ENCODE assay signal across 23 cellular contexts in genomic region chr7:141634065-141634464, GRCh38.
DNase-seq lines count a peak whose midpoint lies in the region; ATAC-seq and TF ChIP-seq lines count a peak whose summit lies in the region.
"Had no signal": no experiment of that assay in that cellular context is flagged by ENCODE, and none has a peak within 500 bp of the region (broad histone marks: within the 10 kb centered on the region; RNA-seq: fewer than 3 reads in every experiment).

No MANE protein-coding gene starts in this region.

- H3K4me3 Mint-ChIP-seq in GM23338 (no peak overlapping the region), WTC11 (no peak overlapping the region), neural progenitor cell (no peak overlapping the region)
- no peak overlapping the region for H3K4me3 Mint-ChIP-seq in activated T-cell treated with anti-CD3 and anti-CD28 coated beads, Interleukin-2, amount 50 U/mL, for 24 hours
- H3K4me3 Mint-ChIP-seq: CD14-positive monocyte; CD4-positive, alpha-beta memory T cell had no signal

- H3K9me3 ChIP-seq in left ventricle myocardium inferior (replicated peaks) (no peaks in the 10 kb centered on the region), heart right ventricle (no peaks in the 10 kb centered on the region), neural progenitor cell (ENCODE audit: low read depth) (no peaks in the 10 kb centered on the region)
- H3K9me3 ChIP-seq: A549; BE2C; BLaER1 treated with 17β-estradiol and CSF1 and Interleukin-3, amounts not matched to agents 10 nM and 100 nM had no signal

- ATAC-seq in Right ventricle myocardium superior (ENCODE audit: poor library complexity) (peak; percentile 68), heart right ventricle (peak in 5 of 8 donors; percentile 37 to 66 (median 54)), Right ventricle myocardium inferior (no peak), GM23338 (no peak), WTC11 (peak; percentile 41; the same call in 1 of the 2 replicates)
- ATAC-seq: A549 had no signal

- H3K27me3 Mint-ChIP-seq in GM23338 (ENCODE audit: insufficient read depth, low read depth, poor library complexity) (peaks cover 4% of the 10 kb centered on the region), WTC11 (ENCODE audit: low read depth) (no peaks in the 10 kb centered on the region), neural progenitor cell (ENCODE audit: insufficient read depth, low read depth) (no peaks in the 10 kb centered on the region)
- no peaks in the 10 kb centered on the region for H3K27me3 Mint-ChIP-seq in activated T-cell treated with anti-CD3 and anti-CD28 coated beads, Interleukin-2, amount 50 U/mL, for 24 hours
- H3K27me3 Mint-ChIP-seq: CD4-positive, alpha-beta memory T cell had no signal

- WGBS in heart right ventricle, 2 donors, result 88 to 93% methylated on average over 5 of the region's 5 CpGs

- POLR2A ChIA-PET in WTC11 (lab: Charles Lee), result no interaction called here

- no peak overlapping the region for H3K4me2 ChIP-seq in GM23338
- no peak overlapping the region for H3K4me2 ChIP-seq in neural progenitor cell
- H3K4me2 ChIP-seq: A549; BLaER1 treated with 17β-estradiol and CSF1 and Interleukin-3, amounts not matched to agents 10 nM and 100 nM had no signal

- no peak overlapping the region for H3K27ac ChIP-seq in left ventricle myocardium inferior (replicated peaks)
- H3K27ac ChIP-seq in heart right ventricle, result no peak overlapping the region
- H3K27ac ChIP-seq in GM23338 (ENCODE audit: low read depth), result no peak overlapping the region
- no peak overlapping the region for H3K27ac ChIP-seq in neural progenitor cell
- H3K27ac ChIP-seq: A549; BLaER1 treated with 17β-estradiol and CSF1 and Interleukin-3, amounts not matched to agents 10 nM and 100 nM had no signal

- intact Hi-C loops in Right ventricle myocardium superior (cut with DNase I) (no loop called here), left ventricle myocardium inferior (cut with micrococcal nuclease) (no loop called here), heart right ventricle (cut with DNase I) (loop anchor here in 1 of 10 donors (10.0 kb wide), 1 partner anchor 89 kb away; no protein-coding TSS in a partner anchor), Right ventricle myocardium inferior (cut with DNase I) (no loop called here)

- H3K27me3 ChIP-seq in left ventricle myocardium inferior (ENCODE audit: low read depth) (no peaks in the 10 kb centered on the region), heart right ventricle (no peaks in the 10 kb centered on the region), GM23338 (ENCODE audit: insufficient read depth) (no peaks in the 10 kb centered on the region), neural progenitor cell (no peaks in the 10 kb centered on the region)
- H3K27me3 ChIP-seq: BE2C; BLaER1 treated with 17β-estradiol and CSF1 and Interleukin-3, amounts not matched to agents 10 nM and 100 nM had no signal

- H2AFZ ChIP-seq in GM23338 (no peak overlapping the region), neural progenitor cell (replicated peaks) (no peak overlapping the region)

- H3K4me3 ChIP-seq in left ventricle myocardium inferior (no peak overlapping the region), heart right ventricle (no peak overlapping the region), GM23338 (no peak overlapping the region), neural progenitor cell (no peak overlapping the region)
- H3K4me3 ChIP-seq: A549; BLaER1 treated with 17β-estradiol and CSF1 and Interleukin-3, amounts not matched to agents 10 nM and 100 nM had no signal

- TF ChIP-seq CTCF in left ventricle myocardium inferior (IDR thresholded peaks at IDR 0.05; ENCODE audit: borderline replicate concordance) (no peak), heart right ventricle (IDR thresholded peaks at IDR 0.05) (no peak), GM23338 (conservative IDR thresholded peaks at IDR 0.05; ENCODE audit: low read depth in 2 of 2) (no peak), WTC11 (IDR thresholded peaks at IDR 0.05) (no peak), neural progenitor cell (IDR thresholded peaks at IDR 0.05) (no peak)

- DNase-seq in Right ventricle myocardium superior (no peak), left ventricle myocardium inferior (no peak), heart right ventricle (no peak), Right ventricle myocardium inferior (ENCODE audit: missing footprints) (no peak), GM23338 (ENCODE audit: low spot score) (no peak), WTC11 (ENCODE audit: low spot score) (no peak), neural progenitor cell (ENCODE audit: low spot score) (no peak)
- no peak for DNase-seq in activated T-cell treated with anti-CD3 and anti-CD28 coated beads, Interleukin-2, amount 50 U/mL, for 24 hours
- DNase-seq: 8988T; ACHN; AML-193; BE2C; Calu3; CD4-positive, alpha-beta memory T cell; COR-L47; DMS53; DMS79 treated with DMSO at 0.1 percent for 48 hours; GF-D8; GOT3; HCEC 1CT had no signal

- peaks cover 9% of the 10 kb centered on the region for H3K4me1 ChIP-seq in left ventricle myocardium inferior
- peaks cover 0 to 8% (median 0%) of the 10 kb centered on the region in 9 donors for H3K4me1 ChIP-seq in heart right ventricle
- H3K4me1 ChIP-seq in GM23338 (ENCODE audit: insufficient read depth), result peaks cover 12% of the 10 kb centered on the region; the same call in 1 of the 2 replicates
- H3K4me1 ChIP-seq in neural progenitor cell, result no peaks in the 10 kb centered on the region
- H3K4me1 ChIP-seq: A549; BE2C; BLaER1 treated with 17β-estradiol and CSF1 and Interleukin-3, amounts not matched to agents 10 nM and 100 nM had no signal

- peaks cover 7% of the 10 kb centered on the region for H3K36me3 Mint-ChIP-seq in GM23338 (ENCODE audit: low read depth)
- H3K36me3 Mint-ChIP-seq in WTC11, result peaks cover 11% of the 10 kb centered on the region
- peaks cover 5% of the 10 kb centered on the region for H3K36me3 Mint-ChIP-seq in neural progenitor cell
- H3K36me3 Mint-ChIP-seq in activated T-cell treated with anti-CD3 and anti-CD28 coated beads, Interleukin-2, amount 50 U/mL, for 24 hours (ENCODE audit: low read depth), result peaks cover 85% of the 10 kb centered on the region

- CTCF ChIA-PET in WTC11 (lab: Charles Lee), result interaction anchor here (1.4 kb wide), 1 partner anchor 20 kb away, joined by 6 read pairs; no protein-coding TSS in a partner anchor

- H3K79me2 ChIP-seq in GM23338 (replicated peaks; ENCODE audit: insufficient read depth) (no peaks in the 10 kb centered on the region), neural progenitor cell (ENCODE audit: low read depth) (no peaks in the 10 kb centered on the region)

- H4K20me1 ChIP-seq in GM23338 (replicated peaks; ENCODE audit: insufficient read depth) (no peaks in the 10 kb centered on the region), neural progenitor cell (ENCODE audit: low read depth) (no peaks in the 10 kb centered on the region)
- H4K20me1 ChIP-seq: BLaER1 treated with 17β-estradiol and CSF1 and Interleukin-3, amounts not matched to agents 10 nM and 100 nM had no signal

- H3K27ac Mint-ChIP-seq in GM23338, result peak overlapping the region; percentile 28
- 0 out of 2 replicates have a peak overlapping the region, but pooled peaks have one; percentile 59 for H3K27ac Mint-ChIP-seq in WTC11
- H3K27ac Mint-ChIP-seq in neural progenitor cell, result no peak overlapping the region
- H3K27ac Mint-ChIP-seq in activated T-cell treated with anti-CD3 and anti-CD28 coated beads, Interleukin-2, amount 50 U/mL, for 24 hours, result no peak overlapping the region

- peaks cover 4% of the 10 kb centered on the region; the same call in 1 of the 2 replicates for H3K9me2 ChIP-seq in GM23338 (ENCODE audit: insufficient read depth)

- H3K4me1 Mint-ChIP-seq in GM23338, result peaks cover 10% of the 10 kb centered on the region
- H3K4me1 Mint-ChIP-seq in WTC11, result peaks cover 10% of the 10 kb centered on the region
- no peaks in the 10 kb centered on the region for H3K4me1 Mint-ChIP-seq in neural progenitor cell
- H3K4me1 Mint-ChIP-seq in activated T-cell treated with anti-CD3 and anti-CD28 coated beads, Interleukin-2, amount 50 U/mL, for 24 hours (ENCODE audit: low read depth), result no peaks in the 10 kb centered on the region
- H3K4me1 Mint-ChIP-seq: CD14-positive monocyte had no signal

- H3K9me3 Mint-ChIP-seq in GM23338 (no peaks in the 10 kb centered on the region), WTC11 (no peaks in the 10 kb centered on the region), neural progenitor cell (no peaks in the 10 kb centered on the region)
- no peaks in the 10 kb centered on the region for H3K9me3 Mint-ChIP-seq in activated T-cell treated with anti-CD3 and anti-CD28 coated beads, Interleukin-2, amount 50 U/mL, for 24 hours
- H3K9me3 Mint-ChIP-seq: CD14-positive monocyte; CD4-positive, alpha-beta memory T cell had no signal

- peaks cover 6% of the 10 kb centered on the region for H3K36me3 ChIP-seq in left ventricle myocardium inferior
- peaks cover 0 to 39% (median 3%) of the 10 kb centered on the region in 9 donors for H3K36me3 ChIP-seq in heart right ventricle
- H3K36me3 ChIP-seq in GM23338 (ENCODE audit: insufficient read depth), result no peaks in the 10 kb centered on the region
- H3K36me3 ChIP-seq in neural progenitor cell, result peaks cover 5% of the 10 kb centered on the region
- H3K36me3 ChIP-seq: BE2C had no signal

- H3F3A ChIP-seq in GM23338 (replicated peaks; ENCODE audit: low read depth), result no peaks in the 10 kb centered on the region
- no peaks in the 10 kb centered on the region for H3F3A ChIP-seq in neural progenitor cell (ENCODE audit: low read depth)

- no peak overlapping the region for H3K9ac ChIP-seq in neural progenitor cell
- H3K9ac ChIP-seq: BLaER1 treated with 17β-estradiol and CSF1 and Interleukin-3, amounts not matched to agents 10 nM and 100 nM had no signal

TF ChIP-seq in GM23338, 12 proteins besides CTCF, POLR2A, EP300 and RAD21 (continues in another document):
- TF ChIP-seq EZH2phosphoT487 (IDR thresholded peaks at IDR 0.05; ENCODE audit: unreplicated experiment), result no peak
- TF ChIP-seq ZNF114 (CRISPR knock-in tag; IDR thresholded peaks at IDR 0.05), result no peak
- no peak for TF ChIP-seq CREB1 (CRISPR knock-in tag; IDR thresholded peaks at IDR 0.05; ENCODE audit: low read depth)
- no peak for TF ChIP-seq POLR2AphosphoS5 (IDR thresholded peaks at IDR 0.05; ENCODE audit: low read depth)
- TF ChIP-seq NANOG (IDR thresholded peaks at IDR 0.05; ENCODE audit: borderline replicate concordance), result no peak
- TF ChIP-seq ZNF331 (CRISPR knock-in tag; IDR thresholded peaks at IDR 0.05; ENCODE audit: low read depth), result no peak

TF ChIP-seq in WTC11, 78 proteins besides CTCF, POLR2A, EP300 and RAD21 (continues in another document):
- TF ChIP-seq, protein P1, sequence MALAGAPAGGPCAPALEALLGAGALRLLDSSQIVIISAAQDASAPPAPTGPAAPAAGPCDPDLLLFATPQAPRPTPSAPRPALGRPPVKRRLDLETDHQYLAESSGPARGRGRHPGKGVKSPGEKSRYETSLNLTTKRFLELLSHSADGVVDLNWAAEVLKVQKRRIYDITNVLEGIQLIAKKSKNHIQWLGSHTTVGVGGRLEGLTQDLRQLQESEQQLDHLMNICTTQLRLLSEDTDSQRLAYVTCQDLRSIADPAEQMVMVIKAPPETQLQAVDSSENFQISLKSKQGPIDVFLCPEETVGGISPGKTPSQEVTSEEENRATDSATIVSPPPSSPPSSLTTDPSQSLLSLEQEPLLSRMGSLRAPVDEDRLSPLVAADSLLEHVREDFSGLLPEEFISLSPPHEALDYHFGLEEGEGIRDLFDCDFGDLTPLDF (CRISPR knock-in tag; IDR thresholded peaks at IDR 0.05), result no peak
- no peak for TF ChIP-seq NR2C2 (CRISPR knock-in tag; IDR thresholded peaks at IDR 0.05)

Comparison
In these comparisons a context has a peak if more than half of its experiments do, and no peak if none do; other contexts are left out.
1. ATAC-seq: peak in Right ventricle myocardium superior (single experiment), heart right ventricle (5 of 8) and WTC11 (single experiment); none in Right ventricle myocardium inferior (single experiment) and GM23338 (single experiment).
2. H3K27ac Mint-ChIP-seq: peak in GM23338 (single experiment) and WTC11 (single experiment); none in neural progenitor cell (single experiment) and activated T-cell treated with anti-CD3 and anti-CD28 coated beads, Interleukin-2, amount 50 U/mL, for 24 hours (single experiment).